Comparison of ENCODE assay signal across 1 cellular context in the genomic region with DNA sequence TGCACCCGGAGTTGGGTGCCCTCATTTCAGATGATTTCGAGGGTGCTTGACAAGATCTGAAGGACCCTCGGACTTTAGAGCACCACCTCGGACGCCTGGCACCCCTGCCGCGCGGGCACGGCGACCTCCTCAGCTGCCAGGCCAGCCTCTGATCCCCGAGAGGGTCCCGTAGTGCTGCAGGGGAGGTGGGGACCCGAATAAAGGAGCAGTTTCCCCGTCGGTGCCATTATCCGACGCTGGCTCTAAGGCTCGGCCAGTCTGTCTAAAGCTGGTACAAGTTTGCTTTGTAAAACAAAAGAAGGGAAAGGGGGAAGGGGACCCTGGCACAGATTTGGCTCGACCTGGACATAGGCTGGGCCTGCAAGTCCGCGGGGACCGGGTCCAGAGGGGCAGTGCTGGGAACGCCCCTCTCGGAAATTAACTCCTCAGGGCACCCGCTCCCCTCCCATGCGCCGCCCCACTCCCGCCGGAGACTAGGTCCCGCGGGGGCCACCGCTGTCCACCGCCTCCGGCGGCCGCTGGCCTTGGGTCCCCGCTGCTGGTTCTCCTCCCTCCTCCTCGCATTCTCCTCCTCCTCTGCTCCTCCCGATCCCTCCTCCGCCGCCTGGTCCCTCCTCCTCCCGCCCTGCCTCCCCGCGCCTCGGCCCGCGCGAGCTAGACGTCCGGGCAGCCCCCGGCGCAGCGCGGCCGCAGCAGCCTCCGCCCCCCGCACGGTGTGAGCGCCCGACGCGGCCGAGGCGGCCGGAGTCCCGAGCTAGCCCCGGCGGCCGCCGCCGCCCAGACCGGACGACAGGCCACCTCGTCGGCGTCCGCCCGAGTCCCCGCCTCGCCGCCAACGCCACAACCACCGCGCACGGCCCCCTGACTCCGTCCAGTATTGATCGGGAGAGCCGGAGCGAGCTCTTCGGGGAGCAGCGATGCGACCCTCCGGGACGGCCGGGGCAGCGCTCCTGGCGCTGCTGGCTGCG.
TF ChIP-seq lines count a peak whose summit lies in the region.

A gene (plus strand): TSS at position 657 of the 968 bp plus-strand sequence. CDS start 261 bp downstream, at position 918.

TF ChIP-seq in IMR-90, 13 proteins besides CTCF, POLR2A, EP300 and RAD21:
- TF ChIP-seq MXI1 (IDR thresholded peaks at IDR 0.05; ENCODE audit: borderline replicate concordance, low read depth, low read length) (peak; percentile 44; the same call in 1 of the 2 replicates), CHD1 (IDR thresholded peaks at IDR 0.05; ENCODE audit: low read depth, low read length) (0 out of 2 replicates have a peak, but pooled peaks have one; percentile 41), FOS (IDR thresholded peaks at IDR 0.05; ENCODE audit: low read depth, low read length) (no peak), MAZ (IDR thresholded peaks at IDR 0.05; ENCODE audit: borderline replicate concordance, low read depth, low read length) (peak; percentile 90; the same call in 1 of the 2 replicates)
TF ChIP-seq in IMR-90: peak in this region for 3.
